ENCODE assay signal across 8 cellular contexts in genomic region chr12:45232771-45233372, GRCh38. TPM values are rescaled to one million over a fixed set of nuclear protein-coding genes. Genes with fewer than 3 reads are reported as not detected.
DNase-seq lines count a peak whose midpoint lies in the region; ATAC-seq lines count a peak whose summit lies in the region.

No MANE protein-coding gene starts in this region.

- H3K27me3 Mint-ChIP-seq in activated CD4-positive, alpha-beta T cell treated with anti-CD3 and anti-CD28 coated beads, Interleukin-2, amount 10 ng/mL, durations not matched to agents 24 days and 14 days: no peaks in the 10 kb centered on the region

- peaks cover 43% of the 10 kb centered on the region for H3K4me1 Mint-ChIP-seq in activated CD4-positive, alpha-beta T cell treated with anti-CD3 and anti-CD28 coated beads, Interleukin-2, amount 10 ng/mL, durations not matched to agents 24 days and 14 days

- ATAC-seq in GM18873 (IDR thresholded peaks at IDR 0.05; ENCODE audit: low FRiP score, unreplicated experiment): peak; percentile 58
- peak; percentile 49 for ATAC-seq in HG03108 (IDR thresholded peaks at IDR 0.05; ENCODE audit: unreplicated experiment)
- no peak for ATAC-seq in HG03025 (IDR thresholded peaks at IDR 0.05; ENCODE audit: low FRiP score, unreplicated experiment)

- H3K9me3 Mint-ChIP-seq in activated CD4-positive, alpha-beta T cell treated with anti-CD3 and anti-CD28 coated beads, Interleukin-2, amount 10 ng/mL, durations not matched to agents 24 days and 14 days: no peaks in the 10 kb centered on the region

- no peak for DNase-seq in activated CD4-positive, alpha-beta T cell treated with anti-CD3 and anti-CD28 coated beads, Interleukin-2, amount 10 ng/mL, durations not matched to agents 24 days and 14 days
- DNase-seq in head of caudate nucleus: peak in 34 of 42 donors; percentile 7 to 87 (median 46)
- DNase-seq in skeletal muscle cell (ENCODE audit: low read depth): peak; percentile 92
- DNase-seq in NCI-H1436 treated with DMSO at 0.1 percent for 48 hours (lab: John Stamatoyannopoulos, UW): no peak
- DNase-seq in HUDEP-2 (lab: John Stamatoyannopoulos, UW; ENCODE audit: unreplicated experiment in 76 of 76): no peak

- H3K4me3 ChIP-seq in skeletal muscle cell (ENCODE audit: low read depth, low read length): no peak overlapping the region

- peak overlapping the region; percentile 57 for H3K27ac Mint-ChIP-seq in activated CD4-positive, alpha-beta T cell treated with anti-CD3 and anti-CD28 coated beads, Interleukin-2, amount 10 ng/mL, durations not matched to agents 24 days and 14 days

- peaks cover 16% of the 10 kb centered on the region for H3K36me3 Mint-ChIP-seq in activated CD4-positive, alpha-beta T cell treated with anti-CD3 and anti-CD28 coated beads, Interleukin-2, amount 10 ng/mL, durations not matched to agents 24 days and 14 days (ENCODE audit: low read depth)

- intact Hi-C loops in activated CD4-positive, alpha-beta T cell treated with anti-CD3 and anti-CD28 coated beads, Interleukin-2, amount 10 ng/mL, durations not matched to agents 24 days and 14 days (cut with micrococcal nuclease): loop anchor here (1.0 to 5.0 kb wide), 2 partner anchors 18 to 494 kb away; partner anchors contain the start of gene ARID2
- intact Hi-C loops in head of caudate nucleus (cut with DNase I): no loop called here

- H3K4me3 Mint-ChIP-seq in activated CD4-positive, alpha-beta T cell treated with anti-CD3 and anti-CD28 coated beads, Interleukin-2, amount 10 ng/mL, durations not matched to agents 24 days and 14 days: peak overlapping the region; percentile 38

RNA-seq across cellular contexts. Expression of gene ANO6, which starts 17.0 kb away (rescaled TPM):
- 24.1 and 24.8 TPM in 2 replicates for total RNA-seq in activated CD4-positive, alpha-beta T cell treated with anti-CD3 and anti-CD28 coated beads, Interleukin-2, amount 10 ng/mL, durations not matched to agents 24 days and 14 days

Comparison
In these comparisons a context has a peak if more than half of its experiments do, and no peak if none do; other contexts are left out.
1. DNase-seq: peak in head of caudate nucleus (34 of 42) and skeletal muscle cell (single experiment); none in activated CD4-positive, alpha-beta T cell treated with anti-CD3 and anti-CD28 coated beads, Interleukin-2, amount 10 ng/mL, durations not matched to agents 24 days and 14 days (single experiment), NCI-H1436 treated with DMSO at 0.1 percent for 48 hours (single experiment) and HUDEP-2 (0 of 76).